33 cellular contexts compared by ENCODE assay signal in the genomic region with DNA sequence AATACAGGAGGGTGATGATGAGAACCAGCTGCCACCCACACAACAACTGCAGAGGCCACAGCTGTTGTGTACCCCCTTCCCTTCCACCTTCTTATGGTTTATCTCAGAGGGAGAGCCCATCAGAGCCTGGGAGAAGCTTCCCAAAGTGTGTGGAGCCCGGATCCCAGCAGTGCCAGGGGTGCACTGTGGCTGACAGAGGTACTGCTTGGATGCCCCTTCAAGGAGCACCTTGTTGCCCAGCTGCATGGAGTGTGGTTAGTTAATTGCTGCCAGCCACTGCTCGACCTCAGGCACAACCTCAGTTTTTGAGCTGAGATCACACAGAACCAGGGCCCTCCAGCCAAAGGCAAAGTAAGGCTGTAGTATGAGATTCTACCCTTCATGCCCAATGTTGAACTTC. TPM values are rescaled to one million over a fixed set of nuclear protein-coding genes. Genes with fewer than 3 reads are reported as not detected.
"Had no signal": no experiment of that assay in that cellular context is flagged by ENCODE, and none has a peak within 500 bp of the region (broad histone marks: within the 10 kb centered on the region; RNA-seq: fewer than 3 reads in every experiment).

No MANE protein-coding gene starts in this region.

- H3K27me3 ChIP-seq: ascending aorta, brain microvascular endothelial cell, hepatocyte, neural progenitor cell, sigmoid colon had no signal

- H3K36me3 ChIP-seq: adrenal gland, ascending aorta, brain microvascular endothelial cell, neural progenitor cell, sigmoid colon, WERI-Rb-1 had no signal

- H3K9me3 ChIP-seq: adrenal gland, ascending aorta, sigmoid colon had no signal

- H3K27ac Mint-ChIP-seq: activated naive CD8-positive, alpha-beta T cell; activated T-cell treated with anti-CD3 and anti-CD28 coated beads, Interleukin-2, amount 50 U/mL, for 24 hours; activated T-helper 17 cell treated with anti-CD3 and anti-CD28 coated beads, Interleukin-2, amount 50 U/mL, for 72 hours; dendritic cell treated with granulocyte-macrophage colony-stimulating factor and Interleukin-4, amounts not matched to agents 40 ng/mL and 50 ng/mL, for 4 days; immature natural killer cell; mesothelial cell of epicardium; naive thymus-derived CD8-positive, alpha-beta T cell; neural progenitor cell; T-helper 2 cell treated with Interferon-gamma antibody and Interleukin-4, amounts not matched to agents 5 μg/mL and 100 μg/mL, for 36 hours had no signal

- H3K9ac ChIP-seq: neural progenitor cell had no signal

- DNase-seq: activated CD4-positive, alpha-beta T cell treated with anti-CD3 and anti-CD28 coated beads, Interleukin-2, amount 50 U/mL, for 4 hours; activated CD8-positive, alpha-beta memory T cell treated with anti-CD3 and anti-CD28 coated beads for 24 hours; activated CD8-positive, alpha-beta memory T cell treated with anti-CD3 and anti-CD28 coated beads, Interleukin-2, amount 50 U/mL, for 4 hours; activated naive CD4-positive, alpha-beta T cell; activated T-cell treated with anti-CD3 and anti-CD28 coated beads, Interleukin-2, amount 50 U/mL, for 24 hours; adrenal gland; brain microvascular endothelial cell; caudate nucleus; effector CD4-positive, alpha-beta T cell; foreskin melanocyte; immature natural killer cell; left ventricle myocardium superior; mammary epithelial cell; naive thymus-derived CD8-positive, alpha-beta T cell; sigmoid colon; stimulated activated CD4-positive, alpha-beta T cell treated with anti-CD3 and anti-CD28 coated beads, Interleukin-15, amount 100 ng/mL, for 24 hours; stimulated activated naive CD8-positive, alpha-beta T cell treated with anti-CD3 and anti-CD28 coated beads, Interleukin-15, Interleukin-2, amounts not matched to agents 100 U/mL and 50 U/mL, for 24 hours; WERI-Rb-1 had no signal

- ATAC-seq: activated T-helper 17 cell treated with anti-CD3 and anti-CD28 coated beads, Interleukin-2, amount 50 U/mL, for 72 hours; left ventricle myocardium superior; naive thymus-derived CD8-positive, alpha-beta T cell; stimulated activated naive CD8-positive, alpha-beta T cell treated with anti-CD3 and anti-CD28 coated beads, Interleukin-15, Interleukin-2, amounts not matched to agents 100 U/mL and 50 U/mL, for 24 hours had no signal

- H3K4me2 ChIP-seq: hepatocyte, neural progenitor cell, smooth muscle cell had no signal

- H3K79me2 ChIP-seq: hepatocyte had no signal

- H3K4me3 ChIP-seq: adrenal gland, ascending aorta, hepatocyte, neural progenitor cell, sigmoid colon, smooth muscle cell had no signal

- H3K4me1 ChIP-seq: adrenal gland, ascending aorta, neural progenitor cell, sigmoid colon had no signal

- H3K36me3 Mint-ChIP-seq: activated naive CD8-positive, alpha-beta T cell; immature natural killer cell; mesothelial cell of epicardium; naive thymus-derived CD8-positive, alpha-beta T cell; neural progenitor cell had no signal

- H3K27ac ChIP-seq: adrenal gland, ascending aorta, brain microvascular endothelial cell, hepatocyte, neural progenitor cell, sigmoid colon, WERI-Rb-1 had no signal

- H3K4me3 Mint-ChIP-seq: activated naive CD8-positive, alpha-beta T cell; activated T-cell treated with anti-CD3 and anti-CD28 coated beads, Interleukin-2, amount 50 U/mL, for 24 hours; activated T-helper 17 cell treated with anti-CD3 and anti-CD28 coated beads, Interleukin-2, amount 50 U/mL, for 72 hours; dendritic cell treated with granulocyte-macrophage colony-stimulating factor and Interleukin-4, amounts not matched to agents 40 ng/mL and 50 ng/mL, for 4 days; immature natural killer cell; mesothelial cell of epicardium; naive thymus-derived CD8-positive, alpha-beta T cell; neural progenitor cell; T-helper 2 cell treated with Interferon-gamma antibody and Interleukin-4, amounts not matched to agents 5 μg/mL and 100 μg/mL, for 36 hours had no signal

- H3K9me3 Mint-ChIP-seq: activated T-cell treated with anti-CD3 and anti-CD28 coated beads, Interleukin-2, amount 50 U/mL, for 24 hours; activated T-helper 17 cell treated with anti-CD3 and anti-CD28 coated beads, Interleukin-2, amount 50 U/mL, for 72 hours; dendritic cell treated with granulocyte-macrophage colony-stimulating factor and Interleukin-4, amounts not matched to agents 40 ng/mL and 50 ng/mL, for 4 days; immature natural killer cell; mesothelial cell of epicardium; naive thymus-derived CD8-positive, alpha-beta T cell; neural progenitor cell; T-helper 2 cell treated with Interferon-gamma antibody and Interleukin-4, amounts not matched to agents 5 μg/mL and 100 μg/mL, for 36 hours had no signal

- H3K4me1 Mint-ChIP-seq: activated T-helper 17 cell treated with anti-CD3 and anti-CD28 coated beads, Interleukin-2, amount 50 U/mL, for 72 hours; immature natural killer cell; mesothelial cell of epicardium; naive thymus-derived CD8-positive, alpha-beta T cell; neural progenitor cell had no signal

- H2AFZ ChIP-seq: hepatocyte, neural progenitor cell had no signal

RNA-seq across cellular contexts. Expression of gene PI3, which starts 13.0 kb away (rescaled TPM):
- total RNA-seq: activated T-helper 17 cell treated with anti-CD3 and anti-CD28 coated beads, Interleukin-2, amount 50 U/mL, for 72 hours; adrenal gland; ascending aorta; mesothelial cell of epicardium; naive thymus-derived CD8-positive, alpha-beta T cell; osteoblast; posterior vena cava; sigmoid colon; smooth muscle cell; subcutaneous adipose tissue had no signal
- polyA plus RNA-seq: immature natural killer cell; naive thymus-derived CD8-positive, alpha-beta T cell; smooth muscle cell had no signal

RNA-seq across cellular contexts. Expression of gene SEMG1, which starts 19.1 kb away (rescaled TPM):
- total RNA-seq: activated T-helper 17 cell treated with anti-CD3 and anti-CD28 coated beads, Interleukin-2, amount 50 U/mL, for 72 hours; adrenal gland; ascending aorta; hepatocyte; left ventricle myocardium superior; mammary epithelial cell; mesothelial cell of epicardium; naive thymus-derived CD8-positive, alpha-beta T cell; osteoblast; posterior vena cava; renal cortical epithelial cell; sigmoid colon; smooth muscle cell; subcutaneous adipose tissue; ureter had no signal
- polyA plus RNA-seq: esophagus; hepatocyte; immature natural killer cell; mammary epithelial cell; naive thymus-derived CD8-positive, alpha-beta T cell; smooth muscle cell had no signal

RNA-seq across cellular contexts. Expression of gene SEMG2, which starts 33.5 kb away (rescaled TPM):
- total RNA-seq: activated T-helper 17 cell treated with anti-CD3 and anti-CD28 coated beads, Interleukin-2, amount 50 U/mL, for 72 hours; adrenal gland; ascending aorta; hepatocyte; left ventricle myocardium superior; mammary epithelial cell; mesothelial cell of epicardium; naive thymus-derived CD8-positive, alpha-beta T cell; osteoblast; posterior vena cava; renal cortical epithelial cell; sigmoid colon; smooth muscle cell; subcutaneous adipose tissue; ureter had no signal
- polyA plus RNA-seq: adrenal gland; esophagus; hepatocyte; immature natural killer cell; mammary epithelial cell; naive thymus-derived CD8-positive, alpha-beta T cell; sigmoid colon; smooth muscle cell had no signal
